ENCODE assay signal across 22 cellular contexts in the genomic region with DNA sequence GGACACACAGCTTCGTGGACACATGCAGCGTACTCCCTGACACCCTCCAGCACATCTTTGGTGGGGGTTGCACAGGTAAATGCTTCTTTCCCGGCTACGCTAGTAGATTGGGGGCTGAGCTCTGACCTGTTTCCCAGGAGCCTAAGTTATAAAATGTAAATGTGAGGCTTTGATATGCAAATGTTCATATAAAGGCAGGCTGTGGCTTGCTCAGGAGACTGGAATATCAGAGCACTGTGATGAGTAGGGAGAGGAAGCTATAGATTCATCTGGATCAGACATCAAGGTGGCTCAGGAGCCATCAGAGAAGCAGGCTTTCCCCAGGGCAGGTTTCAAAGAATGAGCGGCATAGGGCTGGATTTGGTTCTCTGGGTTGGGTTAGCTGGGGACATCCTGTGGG.
"Had no signal": no experiment of that assay in that cellular context is flagged by ENCODE, and none has a peak within 500 bp of the region (broad histone marks: within the 10 kb centered on the region; RNA-seq: fewer than 3 reads in every experiment).

No MANE protein-coding gene starts in this region.

- H3K9me3 Mint-ChIP-seq: activated CD4-positive, alpha-beta memory T cell treated with anti-CD3 and anti-CD28 coated beads, Interleukin-2, amount 10 ng/mL, durations not matched to agents 7 days and 5 days; activated CD4-positive, alpha-beta T cell treated with anti-CD3 and anti-CD28 coated beads, Interleukin-2, amount 10 ng/mL, durations not matched to agents 24 days and 14 days; activated naive CD4-positive, alpha-beta T cell treated with anti-CD3 and anti-CD28 coated beads for 36 hours; activated T-cell treated with anti-CD3 and anti-CD28 coated beads, Interleukin-2, amount 50 U/mL, for 72 hours; nephron; stimulated activated memory B cell treated with anti-CD40 and anti-IgM and Interleukin-4, amounts not matched to agents 10 μg/mL and 1 μg/mL and 100 μg/mL, for 72 hours; T-helper 1 cell treated with Interleukin-12 subunit alpha and Interleukin-12 subunit beta and Interleukin-4 antibody, amounts not matched to agents 30 μg/mL and 1 μg/mL, for 36 hours; type B pancreatic cell had no signal

- H3K36me3 Mint-ChIP-seq: stimulated activated memory B cell treated with anti-CD40 and anti-IgM and Interleukin-4, amounts not matched to agents 10 μg/mL and 1 μg/mL and 100 μg/mL, for 72 hours; type B pancreatic cell had no signal

- DNase-seq: activated CD4-positive, alpha-beta memory T cell treated with anti-CD3 and anti-CD28 coated beads, Interleukin-2, amount 10 ng/mL, durations not matched to agents 7 days and 5 days; activated CD4-positive, alpha-beta T cell treated with anti-CD3 and anti-CD28 coated beads, Interleukin-2, amount 10 ng/mL, durations not matched to agents 24 days and 14 days; activated effector memory CD4-positive, alpha-beta T cell treated with Interleukin-2 at 50 U/mL for 16 hours; activated naive CD4-positive, alpha-beta T cell treated with anti-CD3 and anti-CD28 coated beads for 36 hours; activated T-cell treated with anti-CD3 and anti-CD28 coated beads, Interleukin-2, amount 50 U/mL, for 72 hours; amygdala; cortex of kidney; erythroblast; gastrocnemius medialis; hippocampal formation; left ventricle myocardium inferior; occipital lobe; small intestine had no signal

- H3K4me3 ChIP-seq: cardiac muscle cell, gastrocnemius medialis, left ventricle myocardium inferior, thoracic aorta, vagina had no signal

- H3K36me3 ChIP-seq: cardiac muscle cell, gastrocnemius medialis, left ventricle myocardium inferior, thoracic aorta, vagina had no signal

- H3K27ac ChIP-seq: cardiac muscle cell, gastrocnemius medialis, left ventricle myocardium inferior, thoracic aorta, vagina had no signal

- H3K27me3 ChIP-seq: vagina had no signal

- H3K9me3 ChIP-seq: gastrocnemius medialis, left ventricle myocardium inferior, thoracic aorta, vagina had no signal

- H3K27ac Mint-ChIP-seq: activated CD4-positive, alpha-beta memory T cell treated with anti-CD3 and anti-CD28 coated beads, Interleukin-2, amount 10 ng/mL, durations not matched to agents 7 days and 5 days; activated CD4-positive, alpha-beta T cell treated with anti-CD3 and anti-CD28 coated beads, Interleukin-2, amount 10 ng/mL, durations not matched to agents 24 days and 14 days; activated naive CD4-positive, alpha-beta T cell treated with anti-CD3 and anti-CD28 coated beads for 36 hours; activated T-cell treated with anti-CD3 and anti-CD28 coated beads, Interleukin-2, amount 50 U/mL, for 72 hours; nephron; stimulated activated memory B cell treated with anti-CD40 and anti-IgM and Interleukin-4, amounts not matched to agents 10 μg/mL and 1 μg/mL and 100 μg/mL, for 72 hours; T-helper 1 cell treated with Interleukin-12 subunit alpha and Interleukin-12 subunit beta and Interleukin-4 antibody, amounts not matched to agents 30 μg/mL and 1 μg/mL, for 36 hours; type B pancreatic cell had no signal

- H3K4me3 Mint-ChIP-seq: activated CD4-positive, alpha-beta memory T cell treated with anti-CD3 and anti-CD28 coated beads, Interleukin-2, amount 10 ng/mL, durations not matched to agents 7 days and 5 days; activated CD4-positive, alpha-beta T cell treated with anti-CD3 and anti-CD28 coated beads, Interleukin-2, amount 10 ng/mL, durations not matched to agents 24 days and 14 days; activated naive CD4-positive, alpha-beta T cell treated with anti-CD3 and anti-CD28 coated beads for 36 hours; activated T-cell treated with anti-CD3 and anti-CD28 coated beads, Interleukin-2, amount 50 U/mL, for 72 hours; nephron; stimulated activated memory B cell treated with anti-CD40 and anti-IgM and Interleukin-4, amounts not matched to agents 10 μg/mL and 1 μg/mL and 100 μg/mL, for 72 hours; T-helper 1 cell treated with Interleukin-12 subunit alpha and Interleukin-12 subunit beta and Interleukin-4 antibody, amounts not matched to agents 30 μg/mL and 1 μg/mL, for 36 hours; type B pancreatic cell had no signal

- ATAC-seq: activated CD4-positive, CD25-positive, alpha-beta regulatory T cell treated with anti-CD3 and anti-CD28 coated beads, Interleukin-2, amount 50 U/mL, for 24 hours; activated T-cell treated with anti-CD3 and anti-CD28 coated beads, Interleukin-2, amount 50 U/mL, for 72 hours; gastrocnemius medialis; sciatic nerve; stimulated activated memory B cell treated with anti-CD40 and anti-IgM and Interleukin-4, amounts not matched to agents 10 μg/mL and 1 μg/mL and 100 μg/mL, for 72 hours had no signal
